Comparison of ENCODE assay signal across 8 cellular contexts in genomic region chr22:26502688-26503561, GRCh38. TPM values are rescaled to one million over a fixed set of nuclear protein-coding genes. Genes with fewer than 3 reads are reported as not detected.
DNase-seq lines count a peak whose midpoint lies in the region; ATAC-seq, FAIRE-seq and TF ChIP-seq lines count a peak whose summit lies in the region.

No MANE protein-coding gene starts in this region.

- H3F3A ChIP-seq in GM23248 (ENCODE audit: insufficient read depth) = peaks cover 24% of the 10 kb centered on the region

- peaks cover 5% of the 10 kb centered on the region for H3K79me2 ChIP-seq in GM23248 (ENCODE audit: insufficient read depth)

- no peaks in the 10 kb centered on the region for H4K20me1 ChIP-seq in GM23248 (ENCODE audit: insufficient read depth)

- DNase-seq in AG09319 (ENCODE audit: extremely low read depth, low read depth) (no peak), GM23248 (peak; percentile 47), left ventricle myocardium inferior (peak; percentile 29), small intestine (peak; percentile 44)
- DNase-seq in activated naive CD4-positive, alpha-beta T cell treated with anti-CD3 and anti-CD28 coated beads, Interleukin-2, amount 50 U/mL, for 16 hours = peak; percentile 32

- 57 to 68% methylated on average over 3 of the region's 3 CpGs for WGBS in GM23248 (ENCODE audit: low coverage in 1 of 2, low lambda C conversion rate in 2 of 2, missing lambda C conversion rate in 2 of 2), 2 experiments
- WGBS in small intestine, 3 donors = 38 to 65% (median 65%) methylated on average over 3 of the region's 3 CpGs

- no peaks in the 10 kb centered on the region for H3K9me2 ChIP-seq in GM23248 (ENCODE audit: insufficient read depth)

- H3K4me1 ChIP-seq in GM23248 (ENCODE audit: insufficient read depth) = peaks cover 7% of the 10 kb centered on the region
- peaks cover 31% of the 10 kb centered on the region for H3K4me1 ChIP-seq in left ventricle myocardium inferior
- peaks cover 0 to 3% of the 10 kb centered on the region in 2 donors for H3K4me1 ChIP-seq in small intestine (ENCODE audit: control insufficient read depth in 2 of 2, insufficient read depth in 1 of 2, low read depth in 1 of 2, low read length in 1 of 2)

- no peak overlapping the region for H3K27ac ChIP-seq in GM23248
- peak overlapping the region; percentile 75 for H3K27ac ChIP-seq in left ventricle myocardium inferior (replicated peaks)
- H3K27ac ChIP-seq in small intestine (ENCODE audit: low read depth in 1 of 2, low read length in 1 of 2) = peak overlapping the region in 1 of 2 donors; percentile 4

- H3K9ac ChIP-seq in GM23248 = no peak overlapping the region

- no peak for ATAC-seq in GM18517 (IDR thresholded peaks at IDR 0.05; ENCODE audit: unreplicated experiment)
- no peak for ATAC-seq in HG03139 (IDR thresholded peaks at IDR 0.05; ENCODE audit: unreplicated experiment)

- peak; percentile 56 for TF ChIP-seq CTCF in AG09319 (IDR thresholded peaks at IDR 0.05; ENCODE audit: low read depth, low read length)
- TF ChIP-seq CTCF in left ventricle myocardium inferior (IDR thresholded peaks at IDR 0.05; ENCODE audit: borderline replicate concordance) = peak; percentile 64

- H3K9me3 ChIP-seq in GM23248 (ENCODE audit: low read depth) (no peaks in the 10 kb centered on the region), left ventricle myocardium inferior (replicated peaks) (no peaks in the 10 kb centered on the region), small intestine (ENCODE audit: control insufficient read depth, low read depth) (no peaks in the 10 kb centered on the region)

- in situ Hi-C loops in GM23248 (cut with MboI) = no loop called here

- TF ChIP-seq POLR2A in Raji (IDR thresholded peaks at IDR 0.05; ENCODE audit: insufficient read depth, low read depth, low read length) = 0 out of 2 replicates have a peak, but pooled peaks have one; percentile 30

- no peak overlapping the region for H3K4me2 ChIP-seq in GM23248 (ENCODE audit: unreplicated experiment)

- H3K36me3 ChIP-seq in GM23248 (ENCODE audit: low read depth) = peaks cover 74% of the 10 kb centered on the region
- peaks cover 99% of the 10 kb centered on the region for H3K36me3 ChIP-seq in left ventricle myocardium inferior
- peaks cover 34 to 36% of the 10 kb centered on the region in 2 donors for H3K36me3 ChIP-seq in small intestine (ENCODE audit: control insufficient read depth in 2 of 2, insufficient read depth in 2 of 2, low read length in 2 of 2)

- H3K27me3 ChIP-seq in GM23248 (replicated peaks; ENCODE audit: insufficient read depth) = no peaks in the 10 kb centered on the region
- no peaks in the 10 kb centered on the region for H3K27me3 ChIP-seq in left ventricle myocardium inferior (ENCODE audit: low read depth)
- no peaks in the 10 kb centered on the region for H3K27me3 ChIP-seq in small intestine (ENCODE audit: control insufficient read depth in 2 of 2, insufficient read depth in 2 of 2, low read length in 2 of 2)

- intact Hi-C loops in left ventricle myocardium inferior (cut with micrococcal nuclease) = loop anchor here (5.0 to 10.0 kb wide), 2 partner anchors 82 to 159 kb away; no protein-coding TSS in a partner anchor

- FAIRE-seq in small intestine (lab: Jason Lieb, UNC) = no peak

- H2AFZ ChIP-seq in GM23248 = no peak overlapping the region

- no peak overlapping the region for H3K4me3 ChIP-seq in GM23248
- H3K4me3 ChIP-seq in left ventricle myocardium inferior = peak overlapping the region; percentile 38
- H3K4me3 ChIP-seq in small intestine (ENCODE audit: low read depth in 1 of 2, low read length in 2 of 2) = no peak overlapping the region

RNA-seq across cellular contexts. Expression of gene TFIP11, which starts 9.3 kb away (rescaled TPM):
- total RNA-seq in GM23248 (2014; rRNA removed; shearing (Covaris generic)) = 30.1 and 41.9 TPM in 2 replicates
- polyA plus RNA-seq in GM23248 (2016; fragmentation: Nextera tagmentation; extraction: Ambion mirVana) (22.5 and 23.1 TPM in 2 replicates), small intestine (10 to 100 TPM; 14.5 to 32.7 (median 32.4) TPM)
- total RNA-seq in left ventricle myocardium inferior = 25.7 TPM

RNA-seq across cellular contexts. Expression of gene SRRD, which starts 19.2 kb away (rescaled TPM):
- 25.7 and 28.3 TPM in 2 replicates for total RNA-seq in GM23248 (2014; rRNA removed; shearing (Covaris generic))
- 20.2 and 22.5 TPM in 2 replicates for polyA plus RNA-seq in GM23248 (2016; fragmentation: Nextera tagmentation; extraction: Ambion mirVana)
- 23.5 TPM for total RNA-seq in left ventricle myocardium inferior
- polyA plus RNA-seq in small intestine = 10 to 100 TPM in 1 of 3 donors, 1 to 10 TPM in 2; 9.2 to 17.6 (median 9.4) TPM

RNA-seq across cellular contexts. Expression of gene HPS4, which starts 19.3 kb away (rescaled TPM):
- total RNA-seq in GM23248 (2014; rRNA removed; shearing (Covaris generic)) = 27.1 and 27.6 TPM in 2 replicates
- polyA plus RNA-seq in GM23248 (2016; fragmentation: Nextera tagmentation; extraction: Ambion mirVana) (16.2 and 17.2 TPM in 2 replicates), small intestine (10 to 100 TPM in 2 of 3 donors, 1 to 10 TPM in 1; 9.8 to 14.9 (median 13.8) TPM)
- 11.7 TPM for total RNA-seq in left ventricle myocardium inferior
